ENCODE assay signal across 18 cellular contexts in genomic region chr6:41298785-41299498, GRCh38. TPM values are rescaled to one million over a fixed set of nuclear protein-coding genes. Genes with fewer than 3 reads are reported as not detected.
DNase-seq lines count a peak whose midpoint lies in the region; ATAC-seq, FAIRE-seq and TF ChIP-seq lines count a peak whose summit lies in the region.
"Had no signal": no experiment of that assay in that cellular context is flagged by ENCODE, and none has a peak within 500 bp of the region (broad histone marks: within the 10 kb centered on the region; RNA-seq: fewer than 3 reads in every experiment).

No MANE protein-coding gene starts in this region.

- CTCF ChIA-PET in PC-3 (lab: Charles Lee) = interaction anchor here (0.6 kb wide), 1 partner anchor 155 kb away, joined by 5 read pairs; no protein-coding TSS in a partner anchor

- FAIRE-seq in GM12891 (lab: Jason Lieb, UNC) = peak; percentile 9
- FAIRE-seq: colon had no signal

- POLR2A ChIA-PET in PC-3 (lab: Charles Lee; ENCODE audit: unreplicated experiment) = no interaction called here

- TF ChIP-seq CTCF in SU-DHL-6 (IDR thresholded peaks at IDR 0.05; ENCODE audit: insufficient read depth, low read length, poor library complexity, severe bottlenecking) (no peak), heart left ventricle (IDR thresholded peaks at IDR 0.05) (no peak), PC-3 (conservative IDR thresholded peaks at IDR 0.05; ENCODE audit: low read depth, low read length) (no peak)

- H3K4me3 ChIP-seq in BLaER1 (no peak overlapping the region), SU-DHL-6 (ENCODE audit: insufficient read depth, low read length, poor library complexity, severe bottlenecking) (peak overlapping the region; percentile 49), heart left ventricle (no peak overlapping the region), PC-3 (ENCODE audit: low read length) (no peak overlapping the region)
- H3K4me3 ChIP-seq: SK-N-MC, vagina had no signal

- no peaks in the 10 kb centered on the region for H3K27me3 ChIP-seq in BLaER1
- no peaks in the 10 kb centered on the region for H3K27me3 ChIP-seq in SU-DHL-6 (ENCODE audit: low read length)
- H3K27me3 ChIP-seq in heart left ventricle = no peaks in the 10 kb centered on the region
- peaks cover 7% of the 10 kb centered on the region; the same call in 1 of the 2 replicates for H3K27me3 ChIP-seq in PC-3 (ENCODE audit: low read length)
- H3K27me3 ChIP-seq: vagina had no signal

- no TSS peak for BruUV-seq in PC-3 (replicated peaks; lab: Mats Ljungman, UMichigan)

- H3K4me2 ChIP-seq in BLaER1 = peak overlapping the region; percentile 55
- peak overlapping the region; percentile 73 for H3K4me2 ChIP-seq in SU-DHL-6 (ENCODE audit: low read depth, low read length, poor library complexity, severe bottlenecking)
- H3K4me2 ChIP-seq in PC-3 (ENCODE audit: low read length) = no peak overlapping the region

- H4K20me1 ChIP-seq in BLaER1 (no peaks in the 10 kb centered on the region), SU-DHL-6 (ENCODE audit: low read depth, low read length) (no peaks in the 10 kb centered on the region), PC-3 (ENCODE audit: low read length) (no peaks in the 10 kb centered on the region)

- H3K27ac ChIP-seq in BLaER1 = no peak overlapping the region
- H3K27ac ChIP-seq in SU-DHL-6 (ENCODE audit: low read depth, low read length) = peak overlapping the region; percentile 71
- no peak overlapping the region for H3K27ac ChIP-seq in heart left ventricle
- no peak overlapping the region for H3K27ac ChIP-seq in PC-3 (ENCODE audit: low read length)
- H3K27ac ChIP-seq: SK-N-MC, vagina had no signal

- H3K4me1 ChIP-seq in BLaER1 (peaks cover 26% of the 10 kb centered on the region), heart left ventricle (peaks cover 0 to 8% (median 0%) of the 10 kb centered on the region in 12 donors), PC-3 (ENCODE audit: insufficient read depth, low read length) (no peaks in the 10 kb centered on the region)
- H3K4me1 ChIP-seq: vagina had no signal

- ATAC-seq in heart left ventricle (no peak), PC-3 (no peak)
- ATAC-seq: esophagus mucosa had no signal

- no peaks in the 10 kb centered on the region for H3K36me3 Mint-ChIP-seq in immature natural killer cell

- H3K36me3 ChIP-seq in BLaER1 (no peaks in the 10 kb centered on the region), SU-DHL-6 (ENCODE audit: low read length) (peaks cover 7% of the 10 kb centered on the region; the same call in 1 of the 2 replicates), heart left ventricle (no peaks in the 10 kb centered on the region), PC-3 (ENCODE audit: low read depth, low read length) (no peaks in the 10 kb centered on the region)
- H3K36me3 ChIP-seq: vagina had no signal

- no peak overlapping the region for H3K9ac ChIP-seq in BLaER1
- peak overlapping the region; percentile 47 for H3K9ac ChIP-seq in SU-DHL-6 (ENCODE audit: low read length)
- H3K9ac ChIP-seq in PC-3 (ENCODE audit: low read length) = no peak overlapping the region

- H3K79me2 ChIP-seq in SU-DHL-6 (ENCODE audit: insufficient read depth, low read length) (no peaks in the 10 kb centered on the region), PC-3 (ENCODE audit: low read length) (no peaks in the 10 kb centered on the region)

- DNase-seq in GM12891 (ENCODE audit: insufficient read length, low spot score) (no peak), immature natural killer cell (peak; percentile 17 to 36 (median 25)), heart left ventricle (no peak), occipital lobe (lab: John Stamatoyannopoulos, UW) (no peak), retina (no peak), PC-3 (no peak)
- DNase-seq: H7, head of caudate nucleus, kidney glomerular epithelial cell had no signal

- H3K4me1 Mint-ChIP-seq in immature natural killer cell = peaks cover 14 to 25% of the 10 kb centered on the region in 2 donors

- H3K9me2 ChIP-seq in SU-DHL-6 (replicated peaks; ENCODE audit: insufficient read depth, low read length) (no peaks in the 10 kb centered on the region), PC-3 (replicated peaks; ENCODE audit: low read length) (no peaks in the 10 kb centered on the region)

- H3K27me3 Mint-ChIP-seq in immature natural killer cell (ENCODE audit: low read depth in 3 of 3) = peaks cover under 1 to 2% (median 2%) of the 10 kb centered on the region in 3 donors

- H3K9me3 ChIP-seq in BLaER1 (peaks cover 26% of the 10 kb centered on the region), SU-DHL-6 (ENCODE audit: insufficient read depth, low read length) (peaks cover 10% of the 10 kb centered on the region; the same call in 1 of the 2 replicates), heart left ventricle (peaks cover 0 to 7% (median 0%) of the 10 kb centered on the region in 12 donors), PC-3 (ENCODE audit: low read length) (0 out of 2 replicates have a peak, but pooled peaks cover 8% of the 10 kb centered on the region)
- H3K9me3 ChIP-seq: vagina had no signal

- H3K27ac Mint-ChIP-seq in immature natural killer cell = peak overlapping the region in 3 of 6 donors; percentile 2 to 31 (median 29)

- intact Hi-C loops in heart left ventricle (cut with DNase I) (no loop called here), PC-3 (cut with micrococcal nuclease) (no loop called here)

- H3F3A ChIP-seq in SU-DHL-6 (ENCODE audit: insufficient read depth) = peaks cover 12% of the 10 kb centered on the region; the same call in 1 of the 2 replicates
- H3F3A ChIP-seq in PC-3 (ENCODE audit: low read length, unreplicated experiment) = no peaks in the 10 kb centered on the region

- TF ChIP-seq POLR2A in GM12891 (IDR thresholded peaks at IDR 0.05; ENCODE audit: low read depth, low read length) (no peak), heart left ventricle (IDR thresholded peaks at IDR 0.05) (no peak)

- 48 to 58% (median 55%) methylated on average over 3 of the region's 3 CpGs for WGBS in heart left ventricle, 4 donors

- peak overlapping the region in 4 of 5 donors; percentile 26 to 55 (median 34) for H3K4me3 Mint-ChIP-seq in immature natural killer cell

- H2AFZ ChIP-seq in SU-DHL-6 (ENCODE audit: low read depth, low read length, severe bottlenecking) (peak overlapping the region; percentile 70), PC-3 (ENCODE audit: low read length) (no peak overlapping the region)

- peaks cover 0 to 2% (median 0%) of the 10 kb centered on the region in 6 donors for H3K9me3 Mint-ChIP-seq in immature natural killer cell

TF ChIP-seq in GM12891, 5 proteins besides CTCF, POLR2A, EP300 and RAD21:
- no peak for TF ChIP-seq TAF1 (IDR thresholded peaks at IDR 0.05; ENCODE audit: low read depth, low read length)
TF ChIP-seq in GM12891: peak in this region for 0.

RNA-seq across cellular contexts. Expression of gene TREM1, which starts 12.5 kb away (rescaled TPM):
- 0.78 TPM for polyA plus RNA-seq in GM12891 (2012; ENCODE audit: low read depth, missing spikeins)
- 1 to 10 TPM in 1 of 3 donors, not detected in 2; 2.8 TPM for polyA plus RNA-seq in immature natural killer cell
- total RNA-seq in heart left ventricle = 10 to 100 TPM in 1 of 9 donors, 1 to 10 TPM in 3, under 1 TPM in 5; 0.19 to 11.8 (median 0.75) TPM
- 10 to 100 TPM in 1 of 2 donors, under 1 TPM in 1; 0.38 to 18.4 TPM for polyA plus RNA-seq in heart left ventricle
- not detected for total RNA-seq in occipital lobe
- total RNA-seq in PC-3 (2014; rRNA removed) = 0.98 TPM in 1 of 2 replicates, not detected in the other
- total RNA-seq: H7, pulmonary artery endothelial cell had no signal

RNA-seq across cellular contexts. Expression of gene NCR2, which starts 36.5 kb away (rescaled TPM):
- polyA plus RNA-seq in GM12891 (2012; ENCODE audit: low read depth, missing spikeins) = 0.68 TPM
- polyA plus RNA-seq in immature natural killer cell (under 1 TPM in 2 of 3 donors, not detected in 1; 0.91 to 0.97 TPM), heart left ventricle (not detected)
- total RNA-seq in heart left ventricle (not detected), occipital lobe (not detected), PC-3 (2014; rRNA removed) (not detected in 2 replicates)
- total RNA-seq: esophagus mucosa, H7, mucosa of gallbladder, pulmonary artery endothelial cell, vagina had no signal
- polyA plus RNA-seq: adipose tissue had no signal

Comparison
In these comparisons a context has a peak if more than half of its experiments do, and no peak if none do; other contexts are left out.
1. DNase-seq: peak in immature natural killer cell (3 of 3); none in GM12891 (single experiment), heart left ventricle (0 of 5), occipital lobe (single experiment), retina (single experiment) and PC-3 (single experiment).